1 cellular context compared by ENCODE assay signal in genomic region chr6:135380793-135381192, GRCh38.
TF ChIP-seq lines count a peak whose summit lies in the region.

No MANE protein-coding gene starts in this region.

TF ChIP-seq in HepG2, 621 proteins besides CTCF, POLR2A, EP300 and RAD21 (continued from another document):
- peak; percentile 41 to 42; a peak in 2 of 4 replicates for TF ChIP-seq MAFK (conservative IDR thresholded peaks at IDR 0.05 in 1 of 2, IDR thresholded peaks at IDR 0.05 in 1 of 2; ENCODE audit: low read length in 2 of 2)
- TF ChIP-seq MAFF (IDR thresholded peaks at IDR 0.05; ENCODE audit: low read depth, low read length) = peak; percentile 14; the same call in 1 of the 2 replicates
